ENCODE assay signal across 8 cellular contexts in the genomic region with DNA sequence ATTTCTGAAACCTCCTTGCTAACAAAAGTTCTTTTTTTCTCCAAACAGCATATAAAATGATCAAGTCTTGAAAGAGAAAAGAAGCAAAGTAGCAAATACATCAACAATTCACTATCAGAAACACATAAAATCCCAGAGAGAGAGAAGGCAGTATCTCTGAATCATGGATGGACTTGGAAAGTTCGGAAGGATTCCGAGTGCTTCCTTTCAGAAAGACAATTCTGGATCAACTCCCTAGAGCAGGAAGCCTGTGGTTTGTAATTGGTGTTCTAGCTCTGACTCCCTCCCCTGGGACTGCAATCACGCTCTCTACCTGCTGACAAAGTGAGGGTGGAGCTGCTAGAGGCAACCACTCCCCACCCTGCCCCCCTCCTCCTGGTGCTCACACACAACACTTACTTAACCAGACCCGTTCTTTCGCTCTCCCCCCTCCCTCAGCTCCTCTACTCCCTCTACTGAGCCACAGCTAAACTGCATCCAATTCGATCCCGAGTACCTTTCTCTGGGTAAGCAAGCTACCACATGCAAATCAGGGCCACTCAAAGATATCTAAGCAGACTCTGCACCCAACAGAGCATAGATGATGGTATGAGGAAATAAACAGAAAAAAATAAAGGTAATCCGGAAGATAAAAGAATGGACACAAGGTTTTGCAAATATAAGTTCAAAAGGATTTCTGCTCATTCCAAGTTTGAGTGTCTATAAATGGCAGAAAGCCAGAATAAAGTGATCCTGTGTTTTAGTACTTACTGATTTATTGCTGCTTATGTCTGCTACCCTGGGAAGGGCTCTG. TPM values are rescaled to one million over a fixed set of nuclear protein-coding genes. Genes with fewer than 3 reads are reported as not detected.
DNase-seq lines count a peak whose midpoint lies in the region; TF ChIP-seq lines count a peak whose summit lies in the region.

A gene (minus strand): TSS at position 235 of the 793 bp plus-strand sequence. CDS start 1,957 bp downstream, outside the sequence.

- CTCF ChIA-PET in HEK293 (lab: Yijun Ruan, JAX), result interaction anchor here (0.6 to 5.7 kb wide), 41 partner anchors 9 to 1233 kb away, joined by 3 to 100 read pairs (median 4); a partner anchor contains a TSS
- CTCF ChIA-PET in activated naive CD4-positive, alpha-beta T cell treated with anti-CD3 and anti-CD28 coated beads, Interleukin-2, amount 10 ng/mL, durations not matched to agents 7 days and 5 days (lab: Charles Lee), result interaction anchor here (0.6 to 4.6 kb wide), 39 partner anchors 9 to 170 kb away, joined by 3 to 61 read pairs (median 5); a partner anchor contains a TSS

- peak within 1 kb of the TSS; percentile 34; the same call in 1 of the 2 replicates for H2AFZ ChIP-seq in MM.1S (ENCODE audit: low read length)

- H3K36me3 ChIP-seq in HEK293 (ENCODE audit: control insufficient read depth in 2 of 2, insufficient read depth in 1 of 2, low read length in 2 of 2) (no peaks in the 10 kb centered on the region), MM.1S (replicated peaks; ENCODE audit: insufficient read depth, low read length) (no peaks in the 10 kb centered on the region), SJCRH30 (no peaks in the 10 kb centered on the region), suprapubic skin (no peaks in the 10 kb centered on the region)

- WGBS in suprapubic skin, result 2% methylated on average over 8 of the region's 8 CpGs

- no peak for TF ChIP-seq POLR2A in suprapubic skin (IDR thresholded peaks at IDR 0.05)

- DNase-seq in GM04504 (ENCODE audit: low read depth) (peak; percentile 50), MM.1S (peak; percentile 96), SJCRH30 (peak; percentile 65 to 80), globus pallidus (ENCODE audit: low spot score) (peak; percentile 74), occipital lobe (lab: John Stamatoyannopoulos, UW) (peak; percentile 60), suprapubic skin (ENCODE audit: low spot score in 2 of 2) (peak; percentile 88 to 90)
- peak; percentile 93 for DNase-seq in activated naive CD4-positive, alpha-beta T cell treated with anti-CD3 and anti-CD28 coated beads, Interleukin-2, amount 10 ng/mL, durations not matched to agents 7 days and 5 days

- no peaks in the 10 kb centered on the region for H4K20me1 ChIP-seq in MM.1S (ENCODE audit: insufficient read depth, low read length)

- POLR2A ChIA-PET in HEK293 (lab: Yijun Ruan, JAX), result interaction anchor here (0.5 to 5.4 kb wide), 27 partner anchors 9 to 738 kb away, joined by 3 to 130 read pairs (median 4); a partner anchor contains a TSS

- TF ChIP-seq CTCF in HEK293 (tag by site-specific recombination; IDR thresholded peaks at IDR 0.05) (peak; percentile 98), MM.1S (IDR thresholded peaks at IDR 0.05; ENCODE audit: low read length) (peak; percentile 92), suprapubic skin (IDR thresholded peaks at IDR 0.05) (peak; percentile 68 to 82)

- H3K27ac ChIP-seq in HEK293 (ENCODE audit: extremely low read depth, low read depth, low read length) (peak within 1 kb of the TSS; percentile 89), MM.1S (ENCODE audit: low read length) (no peak within 1 kb of the TSS; the same call in 1 of the 2 replicates), SJCRH30 (no peak within 1 kb of the TSS), suprapubic skin (peak within 1 kb of the TSS; percentile 83)

- H3K4me1 ChIP-seq in HEK293 (ENCODE audit: control insufficient read depth, insufficient read depth, low read length) (peaks cover 10% of the 10 kb centered on the region), MM.1S (ENCODE audit: low read length) (peaks cover 11% of the 10 kb centered on the region; the same call in 1 of the 2 replicates), SJCRH30 (peaks cover 4% of the 10 kb centered on the region; the same call in 1 of the 2 replicates), suprapubic skin (peaks cover 1% of the 10 kb centered on the region)

- no peak within 1 kb of the TSS for H3K4me3 Mint-ChIP-seq in activated naive CD4-positive, alpha-beta T cell treated with anti-CD3 and anti-CD28 coated beads, Interleukin-2, amount 10 ng/mL, durations not matched to agents 7 days and 5 days

- peak within 1 kb of the TSS; percentile 52 for H3K4me2 ChIP-seq in MM.1S (ENCODE audit: low read depth, low read length)

- H3K79me2 ChIP-seq in MM.1S (ENCODE audit: low read length), result no peaks in the 10 kb centered on the region

- TF ChIP-seq EP300 in suprapubic skin (IDR thresholded peaks at IDR 0.05), result no peak

- H3K27ac Mint-ChIP-seq in activated naive CD4-positive, alpha-beta T cell treated with anti-CD3 and anti-CD28 coated beads, Interleukin-2, amount 10 ng/mL, durations not matched to agents 7 days and 5 days, result no peak within 1 kb of the TSS

- H3K4me3 ChIP-seq in HEK293 (ENCODE audit: low read depth, low read length), result peak within 1 kb of the TSS; percentile 52
- H3K4me3 ChIP-seq in MM.1S (ENCODE audit: low read length), result peak within 1 kb of the TSS; percentile 9; the same call in 1 of the 2 replicates
- no peak within 1 kb of the TSS for H3K4me3 ChIP-seq in SJCRH30
- peak within 1 kb of the TSS; percentile 46 for H3K4me3 ChIP-seq in suprapubic skin

- H3K9me2 ChIP-seq in MM.1S (replicated peaks; ENCODE audit: insufficient read depth, low read length), result no peaks in the 10 kb centered on the region

- H3K4me1 Mint-ChIP-seq in activated naive CD4-positive, alpha-beta T cell treated with anti-CD3 and anti-CD28 coated beads, Interleukin-2, amount 10 ng/mL, durations not matched to agents 7 days and 5 days, result peaks cover 19% of the 10 kb centered on the region

- peaks cover 7% of the 10 kb centered on the region for H3K27me3 Mint-ChIP-seq in activated naive CD4-positive, alpha-beta T cell treated with anti-CD3 and anti-CD28 coated beads, Interleukin-2, amount 10 ng/mL, durations not matched to agents 7 days and 5 days

- H3K9me3 ChIP-seq in HEK293 (ENCODE audit: control insufficient read depth, insufficient read depth, low read depth, low read length) (no peaks in the 10 kb centered on the region), MM.1S (replicated peaks; ENCODE audit: insufficient read depth, low read length) (no peaks in the 10 kb centered on the region), SJCRH30 (replicated peaks) (no peaks in the 10 kb centered on the region), suprapubic skin (no peaks in the 10 kb centered on the region)

- no peaks in the 10 kb centered on the region; the same call in 1 of the 2 replicates for H3F3A ChIP-seq in MM.1S (ENCODE audit: insufficient read depth, low read length)

- H3K9me3 Mint-ChIP-seq in activated naive CD4-positive, alpha-beta T cell treated with anti-CD3 and anti-CD28 coated beads, Interleukin-2, amount 10 ng/mL, durations not matched to agents 7 days and 5 days, result no peaks in the 10 kb centered on the region

- H3K27me3 ChIP-seq in MM.1S (replicated peaks; ENCODE audit: insufficient read depth, low read length) (0 out of 2 replicates have a peak, but pooled peaks cover 3% of the 10 kb centered on the region), SJCRH30 (peaks cover 14% of the 10 kb centered on the region), suprapubic skin (peaks cover 5% of the 10 kb centered on the region)

- no peaks in the 10 kb centered on the region for H3K36me3 Mint-ChIP-seq in activated naive CD4-positive, alpha-beta T cell treated with anti-CD3 and anti-CD28 coated beads, Interleukin-2, amount 10 ng/mL, durations not matched to agents 7 days and 5 days

- H3K9ac ChIP-seq in MM.1S (ENCODE audit: low read length), result no peak within 1 kb of the TSS; the same call in 1 of the 2 replicates

TF ChIP-seq in HEK293, 187 proteins besides CTCF, POLR2A, EP300 and RAD21 (continues in another document):
- TF ChIP-seq KLF8 (tag by site-specific recombination; IDR thresholded peaks at IDR 0.05), result peak; percentile 99
- no peak for TF ChIP-seq ZNF221 (tag by site-specific recombination; IDR thresholded peaks at IDR 0.05; ENCODE audit: borderline replicate concordance)
- TF ChIP-seq ZNF548 (tag by site-specific recombination; IDR thresholded peaks at IDR 0.05), result no peak
- no peak for TF ChIP-seq ZNF677 (tag by site-specific recombination; IDR thresholded peaks at IDR 0.05)
- TF ChIP-seq ZNF19 (tag by site-specific recombination; IDR thresholded peaks at IDR 0.05; ENCODE audit: low read depth), result no peak
- peak; percentile 85 for TF ChIP-seq ZNF654 (tag by site-specific recombination; IDR thresholded peaks at IDR 0.05; ENCODE audit: low read depth)
- TF ChIP-seq ZNF155 (tag by site-specific recombination; IDR thresholded peaks at IDR 0.05), result no peak
- TF ChIP-seq ZNF394 (tag by site-specific recombination; IDR thresholded peaks at IDR 0.05; ENCODE audit: borderline replicate concordance), result peak; percentile 75
- peak; percentile 90 for TF ChIP-seq ZNF501 (tag by site-specific recombination; IDR thresholded peaks at IDR 0.05)
- no peak for TF ChIP-seq ZNF747 (tag by site-specific recombination; IDR thresholded peaks at IDR 0.05)
- no peak for TF ChIP-seq SCRT1 (tag by site-specific recombination; IDR thresholded peaks at IDR 0.05; ENCODE audit: borderline replicate concordance)
- TF ChIP-seq ZNF138 (tag by site-specific recombination; IDR thresholded peaks at IDR 0.05; ENCODE audit: borderline replicate concordance), result no peak
- TF ChIP-seq ZFP41 (tag by site-specific recombination; IDR thresholded peaks at IDR 0.05; ENCODE audit: borderline replicate concordance), result no peak
- no peak for TF ChIP-seq ZNF350 (tag by site-specific recombination; IDR thresholded peaks at IDR 0.05)
- no peak for TF ChIP-seq SCRT2 (tag by site-specific recombination; IDR thresholded peaks at IDR 0.05)
- TF ChIP-seq ZNF335 (tag by site-specific recombination; conservative IDR thresholded peaks at IDR 0.05), result peak; percentile 37; the same call in 1 of the 2 replicates
- TF ChIP-seq SALL2 (tag by site-specific recombination; IDR thresholded peaks at IDR 0.05; ENCODE audit: borderline replicate concordance), result no peak
- TF ChIP-seq, protein P1, sequence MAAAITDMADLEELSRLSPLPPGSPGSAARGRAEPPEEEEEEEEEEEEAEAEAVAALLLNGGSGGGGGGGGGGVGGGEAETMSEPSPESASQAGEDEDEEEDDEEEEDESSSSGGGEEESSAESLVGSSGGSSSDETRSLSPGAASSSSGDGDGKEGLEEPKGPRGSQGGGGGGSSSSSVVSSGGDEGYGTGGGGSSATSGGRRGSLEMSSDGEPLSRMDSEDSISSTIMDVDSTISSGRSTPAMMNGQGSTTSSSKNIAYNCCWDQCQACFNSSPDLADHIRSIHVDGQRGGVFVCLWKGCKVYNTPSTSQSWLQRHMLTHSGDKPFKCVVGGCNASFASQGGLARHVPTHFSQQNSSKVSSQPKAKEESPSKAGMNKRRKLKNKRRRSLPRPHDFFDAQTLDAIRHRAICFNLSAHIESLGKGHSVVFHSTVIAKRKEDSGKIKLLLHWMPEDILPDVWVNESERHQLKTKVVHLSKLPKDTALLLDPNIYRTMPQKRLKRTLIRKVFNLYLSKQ (tag by site-specific recombination; IDR thresholded peaks at IDR 0.05; ENCODE audit: borderline replicate concordance), result no peak

RNA-seq across cellular contexts. Expression of the gene that starts here (rescaled TPM):
- not detected in 2 replicates for total RNA-seq in SJCRH30 (2014; rRNA removed; shearing (Covaris generic))
- total RNA-seq in occipital lobe, result 0.31 TPM
- total RNA-seq in suprapubic skin, result 10 to 100 TPM; 16.0 to 58.3 (median 21.5) TPM

Comparison
In these comparisons a context has a peak if more than half of its experiments do, and no peak if none do; other contexts are left out.
1. RNA of the gene that starts here (total RNA-seq): 16.0 to 58.3 TPM in suprapubic skin; 0.31 TPM in occipital lobe (single experiment) and not detected in SJCRH30; every median in the first group is over 10 times any median in the second.
2. Peak in DNase-seq in SJCRH30; RNA of the gene not detected or under 1 TPM.
3. Peak in DNase-seq in occipital lobe; RNA of the gene not detected or under 1 TPM.
4. H3K27ac ChIP-seq: peak in HEK293 (single experiment) and suprapubic skin (single experiment); none in MM.1S (single experiment) and SJCRH30 (single experiment).
5. Peak in every context shown above with its lines, with median percentiles within 50 percentile points of each other: DNase-seq and CTCF ChIP-seq.